ENCODE assay signal across 8 cellular contexts in genomic region chr9:135864447-135865049, GRCh38. TPM values are rescaled to one million over a fixed set of nuclear protein-coding genes. Genes with fewer than 3 reads are reported as not detected.
DNase-seq lines count a peak whose midpoint lies in the region; ATAC-seq, FAIRE-seq and TF ChIP-seq lines count a peak whose summit lies in the region.

No MANE protein-coding gene starts in this region.

- peak; percentile 37 for DNase-seq in MG63
- DNase-seq in cardiac fibroblast (ENCODE audit: low read depth in 2 of 2) = peak; percentile 65 to 67
- no peak for DNase-seq in kidney epithelial cell (ENCODE audit: low read depth)
- peak; percentile 82 for DNase-seq in stimulated activated CD4-positive, alpha-beta T cell treated with anti-CD3 and anti-CD28 coated beads, Interleukin-4, amount 100 ng/mL, for 24 hours

- no peak for ATAC-seq in HG03439 (IDR thresholded peaks at IDR 0.05; ENCODE audit: unreplicated experiment)
- ATAC-seq in HG02970 (IDR thresholded peaks at IDR 0.05; ENCODE audit: low FRiP score, unreplicated experiment) = no peak

- TF ChIP-seq CTCF in WI38 (IDR thresholded peaks at IDR 0.05; ENCODE audit: low read depth, low read length) = peak; percentile 91
- TF ChIP-seq CTCF in cardiac fibroblast (IDR thresholded peaks at IDR 0.05; ENCODE audit: low read depth, low read length) = peak; percentile 94
- TF ChIP-seq CTCF in kidney epithelial cell (IDR thresholded peaks at IDR 0.05; ENCODE audit: insufficient read depth, low read length, poor library complexity, severe bottlenecking) = peak; percentile 92

- no peaks in the 10 kb centered on the region for H3K9me3 ChIP-seq in MG63

- FAIRE-seq in G401.6 (lab: Jason Lieb, UNC) = peak; percentile 44

- H3K27me3 ChIP-seq in MG63 (no peaks in the 10 kb centered on the region), kidney epithelial cell (ENCODE audit: control insufficient read depth, insufficient read depth, low read length) (no peaks in the 10 kb centered on the region)

- H3K36me3 ChIP-seq in MG63 (no peaks in the 10 kb centered on the region), kidney epithelial cell (ENCODE audit: control insufficient read depth, insufficient read depth, low read length) (no peaks in the 10 kb centered on the region)

- no peak overlapping the region for H3K4me3 ChIP-seq in MG63
- no peak overlapping the region for H3K4me3 ChIP-seq in WI38 (ENCODE audit: low read depth, low read length)
- no peak overlapping the region for H3K4me3 ChIP-seq in cardiac fibroblast (replicated peaks in 1 of 2; ENCODE audit: low read depth in 2 of 2, low read length in 2 of 2)
- no peak overlapping the region for H3K4me3 ChIP-seq in kidney epithelial cell (ENCODE audit: low read depth, low read length)

RNA-seq across cellular contexts. Expression of gene CAMSAP1, which starts 42.8 kb away (rescaled TPM):
- total RNA-seq in MG63 (2014; rRNA removed; shearing (Covaris generic); ENCODE audit: low replicate concordance) = 11.1 and 14.5 TPM in 2 replicates
- total RNA-seq in kidney epithelial cell = 70.4 and 73.3 TPM in 2 replicates
